Comparison of ENCODE assay signal across 25 cellular contexts in genomic region chr3:17373304-17373703, GRCh38.
"Had no signal": no experiment of that assay in that cellular context is flagged by ENCODE, and none has a peak within 500 bp of the region (broad histone marks: within the 10 kb centered on the region; RNA-seq: fewer than 3 reads in every experiment).

No MANE protein-coding gene starts in this region.

- H3K4me3 ChIP-seq: left lung, lower lobe of right lung, ovary, sigmoid colon, spleen, suprapubic skin, thoracic aorta, tibial artery, upper lobe of right lung had no signal

- H3K4me1 Mint-ChIP-seq: naive B cell; nephron progenitor cell; stimulated activated effector memory CD8-positive, alpha-beta T cell treated with anti-CD3 and anti-CD28 coated beads, Interleukin-12 subunit alpha, Interleukin-12 subunit beta, amount 100 ng/mL, for 72 hours had no signal

- H3K4me1 ChIP-seq: left lung, lower lobe of right lung, sigmoid colon, spleen, suprapubic skin, upper lobe of right lung had no signal

- H3K27me3 Mint-ChIP-seq: naive B cell; progenitor cell of endocrine pancreas; stimulated activated naive CD8-positive, alpha-beta T cell treated with anti-CD3 and anti-CD28 coated beads, Interleukin-15, Interleukin-2, amounts not matched to agents 100 ng/mL and 50 ng/mL, for 24 hours had no signal

- H3K4me3 Mint-ChIP-seq: immature natural killer cell; naive B cell; natural killer cell; nephron progenitor cell; stimulated activated effector memory CD8-positive, alpha-beta T cell treated with anti-CD3 and anti-CD28 coated beads, Interleukin-12 subunit alpha, Interleukin-12 subunit beta, amount 100 ng/mL, for 72 hours; stimulated activated naive CD8-positive, alpha-beta T cell treated with anti-CD3 and anti-CD28 coated beads, Interleukin-15, Interleukin-2, amounts not matched to agents 100 ng/mL and 50 ng/mL, for 24 hours had no signal

- H3K27ac ChIP-seq: left lung, lower lobe of right lung, ovary, sigmoid colon, spleen, suprapubic skin, thoracic aorta, tibial artery, upper lobe of right lung had no signal

- DNase-seq: hypothalamus; immature natural killer cell; kidney; left colon; left lung; lower lobe of right lung; naive B cell; natural killer cell; nephron progenitor cell; ovary; right cardiac atrium; sigmoid colon; small intestine; spleen; stimulated activated CD4-positive, alpha-beta T cell treated with anti-CD3 and anti-CD28 coated beads, Interleukin-4, amount 100 ng/mL, for 24 hours; stimulated activated naive CD4-positive, alpha-beta T cell; tibial artery; trophoblast cell; upper lobe of right lung had no signal

- H3K36me3 Mint-ChIP-seq: natural killer cell had no signal

- H3K36me3 ChIP-seq: ovary had no signal

- H3K9me3 Mint-ChIP-seq: immature natural killer cell; naive B cell; natural killer cell; nephron progenitor cell; stimulated activated effector memory CD8-positive, alpha-beta T cell treated with anti-CD3 and anti-CD28 coated beads, Interleukin-12 subunit alpha, Interleukin-12 subunit beta, amount 100 ng/mL, for 72 hours; stimulated activated naive CD8-positive, alpha-beta T cell treated with anti-CD3 and anti-CD28 coated beads, Interleukin-15, Interleukin-2, amounts not matched to agents 100 ng/mL and 50 ng/mL, for 24 hours had no signal

- H3K27me3 ChIP-seq: left lung, ovary, sigmoid colon, spleen, suprapubic skin, tibial artery, upper lobe of right lung had no signal

- H3K27ac Mint-ChIP-seq: immature natural killer cell; naive B cell; natural killer cell; nephron progenitor cell; progenitor cell of endocrine pancreas; stimulated activated effector memory CD8-positive, alpha-beta T cell treated with anti-CD3 and anti-CD28 coated beads, Interleukin-12 subunit alpha, Interleukin-12 subunit beta, amount 100 ng/mL, for 72 hours; stimulated activated naive CD8-positive, alpha-beta T cell treated with anti-CD3 and anti-CD28 coated beads, Interleukin-15, Interleukin-2, amounts not matched to agents 100 ng/mL and 50 ng/mL, for 24 hours had no signal

- FAIRE-seq: kidney, small intestine, urothelium cell line had no signal

- H3K9me3 ChIP-seq: left lung, lower lobe of right lung, ovary, sigmoid colon, spleen, suprapubic skin, thoracic aorta, tibial artery, upper lobe of right lung had no signal
